Comparison of ENCODE assay signal across 20 cellular contexts in the genomic region with DNA sequence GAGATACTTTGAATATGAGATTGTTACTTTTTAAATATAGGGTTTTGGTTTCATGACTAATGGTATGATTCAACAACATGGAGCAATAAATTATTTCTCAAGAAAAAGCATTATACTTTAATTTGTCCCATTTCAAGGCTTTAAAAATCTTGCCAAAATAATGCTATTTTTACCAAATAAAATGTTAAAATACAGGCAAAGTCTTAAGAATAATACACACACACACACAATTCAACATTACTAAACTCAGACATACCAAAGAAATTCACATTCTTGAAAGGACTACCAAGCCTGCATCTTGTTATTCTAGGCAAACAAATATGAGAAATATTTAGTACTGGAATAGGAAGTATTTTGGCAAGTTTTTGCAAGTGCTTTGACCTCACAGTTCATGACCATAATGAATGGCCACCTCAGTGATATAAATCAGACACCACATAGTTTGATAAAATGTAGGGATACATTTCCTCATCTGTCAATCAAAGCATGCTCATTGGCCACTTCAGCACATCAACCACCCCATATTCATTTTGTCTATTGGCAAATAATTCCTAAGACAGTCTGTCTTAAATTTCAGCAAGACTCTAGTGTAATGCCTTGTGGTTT.
A peak's percentile ranks its signal among the peaks of the same experiment; 100 is the strongest.
DNase-seq lines count a peak whose midpoint lies in the region; ATAC-seq and TF ChIP-seq lines count a peak whose summit lies in the region.
"Had no signal": no experiment of that assay in that cellular context is flagged by ENCODE, and none has a peak within 500 bp of the region (broad histone marks: within the 10 kb centered on the region; RNA-seq: fewer than 3 reads in every experiment).

No MANE protein-coding gene starts in this region.

- no peaks in the 10 kb centered on the region for H3K79me2 ChIP-seq in PC-3 (ENCODE audit: low read length)
- no peaks in the 10 kb centered on the region for H3K79me2 ChIP-seq in osteoblast (ENCODE audit: insufficient read depth, low read length)

- H4K20me1 ChIP-seq in PC-3 (ENCODE audit: low read length) (no peaks in the 10 kb centered on the region), osteoblast (ENCODE audit: insufficient read depth, low read length) (no peaks in the 10 kb centered on the region)
- H4K20me1 ChIP-seq: BLaER1 treated with 17β-estradiol and CSF1 and Interleukin-3, amounts not matched to agents 10 nM and 100 nM had no signal

- H2AFZ ChIP-seq in PC-3 (ENCODE audit: low read length) (no peak overlapping the region), osteoblast (ENCODE audit: low read length) (no peak overlapping the region)

- H3K27me3 ChIP-seq in PC-3 (ENCODE audit: low read length) (no peaks in the 10 kb centered on the region), osteoblast (ENCODE audit: insufficient read depth, low read length) (no peaks in the 10 kb centered on the region)
- H3K27me3 ChIP-seq: BLaER1 treated with 17β-estradiol and CSF1 and Interleukin-3, amounts not matched to agents 10 nM and 100 nM; esophagus squamous epithelium had no signal

- H3K9ac ChIP-seq in PC-3 (ENCODE audit: low read length): no peak overlapping the region
- H3K9ac ChIP-seq: BLaER1 treated with 17β-estradiol and CSF1 and Interleukin-3, amounts not matched to agents 10 nM and 100 nM had no signal

- H3K27me3 Mint-ChIP-seq in naive thymus-derived CD8-positive, alpha-beta T cell: peaks cover 0 to 11% (median 1%) of the 10 kb centered on the region in 5 donors
- H3K27me3 Mint-ChIP-seq: activated naive CD8-positive, alpha-beta T cell; dendritic cell treated with granulocyte-macrophage colony-stimulating factor and Interleukin-4, amounts not matched to agents 40 ng/mL and 50 ng/mL, for 4 days had no signal

- peak overlapping the region; percentile 52 for H3K27ac ChIP-seq in PC-3 (ENCODE audit: low read length)
- H3K27ac ChIP-seq in coronary artery: peak overlapping the region; percentile 1 to 71
- peak overlapping the region; percentile 81 for H3K27ac ChIP-seq in osteoblast (ENCODE audit: low read depth, low read length)
- H3K27ac ChIP-seq: BLaER1 treated with 17β-estradiol and CSF1 and Interleukin-3, amounts not matched to agents 10 nM and 100 nM; esophagus squamous epithelium had no signal

- H3K4me3 Mint-ChIP-seq in naive thymus-derived CD8-positive, alpha-beta T cell: no peak overlapping the region
- H3K4me3 Mint-ChIP-seq: activated naive CD8-positive, alpha-beta T cell; dendritic cell treated with granulocyte-macrophage colony-stimulating factor and Interleukin-4, amounts not matched to agents 40 ng/mL and 50 ng/mL, for 4 days had no signal

- H3K9me2 ChIP-seq in PC-3 (replicated peaks; ENCODE audit: low read length): 0 out of 2 replicates have a peak, but pooled peaks cover 5% of the 10 kb centered on the region

- H3K9me3 Mint-ChIP-seq in naive thymus-derived CD8-positive, alpha-beta T cell: peaks cover 0 to 6% (median 0%) of the 10 kb centered on the region in 9 donors

- H3K4me1 Mint-ChIP-seq in naive thymus-derived CD8-positive, alpha-beta T cell: no peaks in the 10 kb centered on the region

- H3K4me3 ChIP-seq in AG10803 (ENCODE audit: low read length) (no peak overlapping the region), PC-3 (ENCODE audit: low read length) (no peak overlapping the region), coronary artery (no peak overlapping the region), osteoblast (ENCODE audit: insufficient read depth, low read length) (no peak overlapping the region), mucosa of descending colon (no peak overlapping the region)
- H3K4me3 ChIP-seq: BLaER1 treated with 17β-estradiol and CSF1 and Interleukin-3, amounts not matched to agents 10 nM and 100 nM; esophagus squamous epithelium had no signal

- H3K36me3 Mint-ChIP-seq in naive thymus-derived CD8-positive, alpha-beta T cell: no peaks in the 10 kb centered on the region
- H3K36me3 Mint-ChIP-seq: activated naive CD8-positive, alpha-beta T cell had no signal

- no peak overlapping the region for H3K27ac Mint-ChIP-seq in naive thymus-derived CD8-positive, alpha-beta T cell
- H3K27ac Mint-ChIP-seq: activated naive CD8-positive, alpha-beta T cell; dendritic cell treated with granulocyte-macrophage colony-stimulating factor and Interleukin-4, amounts not matched to agents 40 ng/mL and 50 ng/mL, for 4 days had no signal

- peak overlapping the region; percentile 39 for H3K4me2 ChIP-seq in PC-3 (ENCODE audit: low read length)
- peak overlapping the region; percentile 17 for H3K4me2 ChIP-seq in osteoblast (ENCODE audit: insufficient read depth, low read length)
- H3K4me2 ChIP-seq: BLaER1 treated with 17β-estradiol and CSF1 and Interleukin-3, amounts not matched to agents 10 nM and 100 nM had no signal

- TF ChIP-seq CTCF in AG10803 (conservative IDR thresholded peaks at IDR 0.05; ENCODE audit: low read length): no peak
- TF ChIP-seq CTCF in PC-3 (conservative IDR thresholded peaks at IDR 0.05; ENCODE audit: low read depth, low read length): no peak
- no peak for TF ChIP-seq CTCF in coronary artery (IDR thresholded peaks at IDR 0.05)
- no peak for TF ChIP-seq CTCF in osteoblast (IDR thresholded peaks at IDR 0.05; ENCODE audit: extremely low read depth, low read depth, low read length)
- TF ChIP-seq CTCF in mucosa of descending colon (IDR thresholded peaks at IDR 0.05): no peak

- BruUV-seq in PC-3 (replicated peaks; lab: Mats Ljungman, UMichigan): no TSS peak

- H3K9me3 ChIP-seq in PC-3 (ENCODE audit: low read length) (no peaks in the 10 kb centered on the region), osteoblast (ENCODE audit: low read depth, low read length) (no peaks in the 10 kb centered on the region), mucosa of descending colon (no peaks in the 10 kb centered on the region)
- H3K9me3 ChIP-seq: esophagus squamous epithelium had no signal

- H3K36me3 ChIP-seq in PC-3 (ENCODE audit: low read depth, low read length): no peaks in the 10 kb centered on the region
- H3K36me3 ChIP-seq in osteoblast (ENCODE audit: insufficient read depth, low read length): no peaks in the 10 kb centered on the region
- H3K36me3 ChIP-seq in mucosa of descending colon (ENCODE audit: low read depth): no peaks in the 10 kb centered on the region
- H3K36me3 ChIP-seq: BLaER1 treated with 17β-estradiol and CSF1 and Interleukin-3, amounts not matched to agents 10 nM and 100 nM; esophagus squamous epithelium had no signal

- intact Hi-C loops in PC-3 (cut with micrococcal nuclease): no loop called here
- intact Hi-C loops in mucosa of descending colon (cut with DNase I, micrococcal nuclease): no loop called here

- peak; percentile 98 for DNase-seq in AG10803 (ENCODE audit: low read depth)
- DNase-seq in PC-3: peak; percentile 33
- no peak for DNase-seq in coronary artery (ENCODE audit: low spot score)
- DNase-seq in osteoblast (ENCODE audit: insufficient read length, low spot score, missing footprints): peak; percentile 38
- DNase-seq in glomerular visceral epithelial cell (ENCODE audit: extremely low spot score): no peak
- no peak for DNase-seq in naive thymus-derived CD8-positive, alpha-beta T cell
- DNase-seq in 8988T: no peak
- no peak for DNase-seq in mucosa of descending colon
- DNase-seq: activated CD4-positive, alpha-beta T cell treated with anti-CD3 and anti-CD28 coated beads for 4 hours; activated T-cell treated with anti-CD3 and anti-CD28 coated beads for 4 hours; esophagus squamous epithelium; Karpas-422; mesenchymal stem cell; NCI-H1694; NCI-H748 treated with DMSO at 0.1 percent for 48 hours; SHP77; stimulated activated naive CD4-positive, alpha-beta T cell treated with Interleukin-2 at 50 U/mL for 16 hours had no signal

- peaks cover 4% of the 10 kb centered on the region for H3F3A ChIP-seq in PC-3 (ENCODE audit: low read length, unreplicated experiment)

- peaks cover 21% of the 10 kb centered on the region for H3K4me1 ChIP-seq in PC-3 (ENCODE audit: insufficient read depth, low read length)
- peaks cover 42% of the 10 kb centered on the region for H3K4me1 ChIP-seq in osteoblast (ENCODE audit: insufficient read depth, low read length)
- no peaks in the 10 kb centered on the region for H3K4me1 ChIP-seq in mucosa of descending colon (ENCODE audit: low read depth)
- H3K4me1 ChIP-seq: BLaER1 treated with 17β-estradiol and CSF1 and Interleukin-3, amounts not matched to agents 10 nM and 100 nM; esophagus squamous epithelium had no signal

- CTCF ChIA-PET in PC-3 (lab: Charles Lee): no interaction called here

- ATAC-seq in PC-3: peak; percentile 70
- ATAC-seq in naive thymus-derived CD8-positive, alpha-beta T cell: no peak
- ATAC-seq in mucosa of descending colon: no peak

- POLR2A ChIA-PET in PC-3 (lab: Charles Lee; ENCODE audit: unreplicated experiment): no interaction called here
- POLR2A ChIA-PET in naive thymus-derived CD8-positive, alpha-beta T cell (lab: Charles Lee): no interaction called here

Comparison
In these comparisons a context has a peak if more than half of its experiments do, and no peak if none do; other contexts are left out.
1. DNase-seq: peak in AG10803 (single experiment), PC-3 (single experiment) and osteoblast (single experiment); none in coronary artery (single experiment), glomerular visceral epithelial cell (single experiment), naive thymus-derived CD8-positive, alpha-beta T cell (0 of 10), 8988T (single experiment) and mucosa of descending colon (0 of 3).
2. Peak in every context shown above with its lines, with median percentiles within 50 percentile points of each other: H3K27ac ChIP-seq.